In genomic region chr19:18287836-18288772, GRCh38 we compare ENCODE assay signal across 9 cellular contexts. TPM values are rescaled to one million over a fixed set of nuclear protein-coding genes. Genes with fewer than 3 reads are reported as not detected.
DNase-seq lines count a peak whose midpoint lies in the region; ATAC-seq, FAIRE-seq and TF ChIP-seq lines count a peak whose summit lies in the region.
"Had no signal": no experiment of that assay in that cellular context is flagged by ENCODE, and none has a peak within 500 bp of the region (broad histone marks: within the 10 kb centered on the region; RNA-seq: fewer than 3 reads in every experiment).

No MANE protein-coding gene starts in this region.

- FAIRE-seq in urothelium cell line (lab: Jason Lieb, UNC), result no peak
- FAIRE-seq: pancreas had no signal

- CTCF ChIA-PET in activated CD4-positive, alpha-beta memory T cell treated with anti-CD3 and anti-CD28 coated beads, Interleukin-2, amount 10 ng/mL, durations not matched to agents 7 days and 5 days (lab: Charles Lee), result interaction anchor here (1.1 to 6.5 kb wide), 3 partner anchors 8 to 34 kb away, joined by 4 to 176 read pairs (median 6); partner anchors contain the start of genes JUND and LSM4

- WGBS in psoas muscle, 3 donors, result 49 to 57% (median 53%) methylated on average over 26 of the region's 26 CpGs

- H3K27me3 ChIP-seq in iPS-15b (ENCODE audit: control insufficient read depth, insufficient read depth, low read length), result peaks cover 11% of the 10 kb centered on the region
- H3K27me3 ChIP-seq in psoas muscle (ENCODE audit: insufficient read depth in 3 of 3, low read length in 2 of 3), result no peaks in the 10 kb centered on the region
- H3K27me3 ChIP-seq: pancreas had no signal

- H3K36me3 ChIP-seq in iPS-15b (ENCODE audit: control insufficient read depth, insufficient read depth, low read length) (no peaks in the 10 kb centered on the region), psoas muscle (ENCODE audit: insufficient read depth in 1 of 2, low read depth in 1 of 2) (no peaks in the 10 kb centered on the region)
- H3K36me3 ChIP-seq: pancreas had no signal

- no peak overlapping the region for H3K4me3 Mint-ChIP-seq in activated CD4-positive, alpha-beta memory T cell treated with anti-CD3 and anti-CD28 coated beads, Interleukin-2, amount 10 ng/mL, durations not matched to agents 7 days and 5 days
- no peak overlapping the region for H3K4me3 Mint-ChIP-seq in activated T-helper 1 cell treated with anti-CD3 and anti-CD28 coated beads, Interleukin-12 subunit alpha, Interleukin-12 subunit beta, Interleukin-2, Interleukin-4 antibody, amounts not matched to agents 30 ng/mL and 10 ng/mL and 1 ng/mL, durations not matched to agents 14 hours and 24 hours and 36 hours

- DNase-seq in ELF-1 (ENCODE audit: low read depth, low spot score) (peak; percentile 82), psoas muscle (no peak), urothelium cell line (ENCODE audit: low spot score) (no peak)
- no peak for DNase-seq in activated CD4-positive, alpha-beta memory T cell treated with anti-CD3 and anti-CD28 coated beads, Interleukin-2, amount 10 ng/mL, durations not matched to agents 7 days and 5 days
- no peak for DNase-seq in activated T-helper 1 cell treated with anti-CD3 and anti-CD28 coated beads, Interleukin-12 subunit alpha, Interleukin-12 subunit beta, Interleukin-2, Interleukin-4 antibody, amounts not matched to agents 30 ng/mL and 10 ng/mL and 1 ng/mL, durations not matched to agents 14 hours and 24 hours and 36 hours (ENCODE audit: low spot score)

- TF ChIP-seq CTCF in psoas muscle (IDR thresholded peaks at IDR 0.05), result no peak

- H3K36me3 Mint-ChIP-seq in activated CD4-positive, alpha-beta memory T cell treated with anti-CD3 and anti-CD28 coated beads, Interleukin-2, amount 10 ng/mL, durations not matched to agents 7 days and 5 days (ENCODE audit: low read depth), result peaks cover 10% of the 10 kb centered on the region
- H3K36me3 Mint-ChIP-seq in activated T-helper 1 cell treated with anti-CD3 and anti-CD28 coated beads, Interleukin-12 subunit alpha, Interleukin-12 subunit beta, Interleukin-2, Interleukin-4 antibody, amounts not matched to agents 30 ng/mL and 10 ng/mL and 1 ng/mL, durations not matched to agents 14 hours and 24 hours and 36 hours (ENCODE audit: low read depth), result peaks cover 13% of the 10 kb centered on the region

- ATAC-seq in psoas muscle (no peak), HG02973 (IDR thresholded peaks at IDR 0.05; ENCODE audit: unreplicated experiment) (no peak), HG03045 (IDR thresholded peaks at IDR 0.05; ENCODE audit: unreplicated experiment) (no peak)
- ATAC-seq: pancreas had no signal

- H3K4me1 ChIP-seq in iPS-15b (ENCODE audit: control insufficient read depth, insufficient read depth, low read length) (peaks cover 10% of the 10 kb centered on the region), psoas muscle (peaks cover 15% of the 10 kb centered on the region)

- H3K27ac Mint-ChIP-seq in activated CD4-positive, alpha-beta memory T cell treated with anti-CD3 and anti-CD28 coated beads, Interleukin-2, amount 10 ng/mL, durations not matched to agents 7 days and 5 days, result peak overlapping the region; percentile 40
- H3K27ac Mint-ChIP-seq in activated T-helper 1 cell treated with anti-CD3 and anti-CD28 coated beads, Interleukin-12 subunit alpha, Interleukin-12 subunit beta, Interleukin-2, Interleukin-4 antibody, amounts not matched to agents 30 ng/mL and 10 ng/mL and 1 ng/mL, durations not matched to agents 14 hours and 24 hours and 36 hours, result no peak overlapping the region

- H3K4me3 ChIP-seq in iPS-15b (ENCODE audit: low read depth, low read length) (peak overlapping the region; percentile 36), psoas muscle (no peak overlapping the region)
- H3K4me3 ChIP-seq: pancreas had no signal

- no peaks in the 10 kb centered on the region for H3K9me3 ChIP-seq in iPS-15b (ENCODE audit: control insufficient read depth, insufficient read depth, low read length)
- H3K9me3 ChIP-seq in psoas muscle, result no peaks in the 10 kb centered on the region
- H3K9me3 ChIP-seq: pancreas had no signal

- H3K9ac ChIP-seq in iPS-15b (ENCODE audit: low read depth, low read length), result peak overlapping the region; percentile 37

- peaks cover 68% of the 10 kb centered on the region for H3K4me1 Mint-ChIP-seq in activated CD4-positive, alpha-beta memory T cell treated with anti-CD3 and anti-CD28 coated beads, Interleukin-2, amount 10 ng/mL, durations not matched to agents 7 days and 5 days
- peaks cover 63% of the 10 kb centered on the region for H3K4me1 Mint-ChIP-seq in activated T-helper 1 cell treated with anti-CD3 and anti-CD28 coated beads, Interleukin-12 subunit alpha, Interleukin-12 subunit beta, Interleukin-2, Interleukin-4 antibody, amounts not matched to agents 30 ng/mL and 10 ng/mL and 1 ng/mL, durations not matched to agents 14 hours and 24 hours and 36 hours (ENCODE audit: low read depth)

- POLR2A ChIA-PET in activated CD4-positive, alpha-beta memory T cell treated with anti-CD3 and anti-CD28 coated beads, Interleukin-2, amount 10 ng/mL, durations not matched to agents 7 days and 5 days (lab: Charles Lee), result interaction anchor here (1.1 to 15.1 kb wide), 6 partner anchors 8 to 31 kb away, joined by 3 to 1184 read pairs (median 198); partner anchors contain the start of genes JUND and LSM4

- H3K27ac ChIP-seq in psoas muscle, result peak overlapping the region; percentile 61
- H3K27ac ChIP-seq: pancreas had no signal

- H3K9me3 Mint-ChIP-seq in activated CD4-positive, alpha-beta memory T cell treated with anti-CD3 and anti-CD28 coated beads, Interleukin-2, amount 10 ng/mL, durations not matched to agents 7 days and 5 days, result peaks cover 2% of the 10 kb centered on the region
- H3K9me3 Mint-ChIP-seq in activated T-helper 1 cell treated with anti-CD3 and anti-CD28 coated beads, Interleukin-12 subunit alpha, Interleukin-12 subunit beta, Interleukin-2, Interleukin-4 antibody, amounts not matched to agents 30 ng/mL and 10 ng/mL and 1 ng/mL, durations not matched to agents 14 hours and 24 hours and 36 hours, result peaks cover 5% of the 10 kb centered on the region

- intact Hi-C loops in psoas muscle (cut with DNase I), result no loop called here
- intact Hi-C loops in activated T-helper 1 cell treated with anti-CD3 and anti-CD28 coated beads, Interleukin-12 subunit alpha, Interleukin-12 subunit beta, Interleukin-2, Interleukin-4 antibody, amounts not matched to agents 30 ng/mL and 10 ng/mL and 1 ng/mL, durations not matched to agents 14 hours and 24 hours and 36 hours (cut with micrococcal nuclease), result no loop called here

- no peaks in the 10 kb centered on the region for H3K27me3 Mint-ChIP-seq in activated CD4-positive, alpha-beta memory T cell treated with anti-CD3 and anti-CD28 coated beads, Interleukin-2, amount 10 ng/mL, durations not matched to agents 7 days and 5 days
- no peaks in the 10 kb centered on the region for H3K27me3 Mint-ChIP-seq in activated T-helper 1 cell treated with anti-CD3 and anti-CD28 coated beads, Interleukin-12 subunit alpha, Interleukin-12 subunit beta, Interleukin-2, Interleukin-4 antibody, amounts not matched to agents 30 ng/mL and 10 ng/mL and 1 ng/mL, durations not matched to agents 14 hours and 24 hours and 36 hours (ENCODE audit: insufficient read depth)

RNA-seq across cellular contexts. Expression of gene JUND, which starts 6.7 kb away (rescaled TPM):
- total RNA-seq in activated CD4-positive, alpha-beta memory T cell treated with anti-CD3 and anti-CD28 coated beads, Interleukin-2, amount 10 ng/mL, durations not matched to agents 7 days and 5 days, result 100 to 1,000 TPM; 390 to 402 TPM
- total RNA-seq in psoas muscle, result 10 to 100 TPM; 68.0 to 77.1 (median 72.1) TPM
- polyA plus RNA-seq in psoas muscle, result 10 to 100 TPM; 22.7 to 40.3 (median 38.9) TPM
- 431 and 455 TPM in 2 replicates for total RNA-seq in activated T-helper 1 cell treated with anti-CD3 and anti-CD28 coated beads, Interleukin-12 subunit alpha, Interleukin-12 subunit beta, Interleukin-2, Interleukin-4 antibody, amounts not matched to agents 30 ng/mL and 10 ng/mL and 1 ng/mL, durations not matched to agents 14 hours and 24 hours and 36 hours

RNA-seq across cellular contexts. Expression of gene IQCN, which starts 13.9 kb away (rescaled TPM):
- 1 to 10 TPM; 1.6 to 1.7 TPM for total RNA-seq in activated CD4-positive, alpha-beta memory T cell treated with anti-CD3 and anti-CD28 coated beads, Interleukin-2, amount 10 ng/mL, durations not matched to agents 7 days and 5 days
- 1 to 10 TPM in 1 of 4 donors, under 1 TPM in 3; 0.32 to 1.5 (median 0.43) TPM for total RNA-seq in psoas muscle
- polyA plus RNA-seq in psoas muscle, result under 1 TPM; 0.12 to 0.57 (median 0.17) TPM
- total RNA-seq in activated T-helper 1 cell treated with anti-CD3 and anti-CD28 coated beads, Interleukin-12 subunit alpha, Interleukin-12 subunit beta, Interleukin-2, Interleukin-4 antibody, amounts not matched to agents 30 ng/mL and 10 ng/mL and 1 ng/mL, durations not matched to agents 14 hours and 24 hours and 36 hours, result 2.8 and 3.2 TPM in 2 replicates

RNA-seq across cellular contexts. Expression of gene LSM4, which starts 34.8 kb away (rescaled TPM):
- 100 to 1,000 TPM; 180 to 186 TPM for total RNA-seq in activated CD4-positive, alpha-beta memory T cell treated with anti-CD3 and anti-CD28 coated beads, Interleukin-2, amount 10 ng/mL, durations not matched to agents 7 days and 5 days
- total RNA-seq in psoas muscle, result 100 to 1,000 TPM in 2 of 4 donors, 10 to 100 TPM in 2; 87.9 to 136 (median 112) TPM
- polyA plus RNA-seq in psoas muscle, result 100 to 1,000 TPM; 118 to 215 (median 139) TPM
- total RNA-seq in activated T-helper 1 cell treated with anti-CD3 and anti-CD28 coated beads, Interleukin-12 subunit alpha, Interleukin-12 subunit beta, Interleukin-2, Interleukin-4 antibody, amounts not matched to agents 30 ng/mL and 10 ng/mL and 1 ng/mL, durations not matched to agents 14 hours and 24 hours and 36 hours, result 198 and 200 TPM in 2 replicates

RNA-seq across cellular contexts. Expression of gene PGPEP1, which starts 52.3 kb away (rescaled TPM):
- total RNA-seq in activated CD4-positive, alpha-beta memory T cell treated with anti-CD3 and anti-CD28 coated beads, Interleukin-2, amount 10 ng/mL, durations not matched to agents 7 days and 5 days, result 10 to 100 TPM; 42.7 to 44.0 TPM
- 10 to 100 TPM; 18.3 to 47.8 (median 31.7) TPM for total RNA-seq in psoas muscle
- 10 to 100 TPM in 1 of 3 donors, 1 to 10 TPM in 2; 8.0 to 13.8 (median 9.1) TPM for polyA plus RNA-seq in psoas muscle
- 17.9 and 21.5 TPM in 2 replicates for total RNA-seq in activated T-helper 1 cell treated with anti-CD3 and anti-CD28 coated beads, Interleukin-12 subunit alpha, Interleukin-12 subunit beta, Interleukin-2, Interleukin-4 antibody, amounts not matched to agents 30 ng/mL and 10 ng/mL and 1 ng/mL, durations not matched to agents 14 hours and 24 hours and 36 hours
